ENCODE assay signal across 12 cellular contexts in the genomic region with DNA sequence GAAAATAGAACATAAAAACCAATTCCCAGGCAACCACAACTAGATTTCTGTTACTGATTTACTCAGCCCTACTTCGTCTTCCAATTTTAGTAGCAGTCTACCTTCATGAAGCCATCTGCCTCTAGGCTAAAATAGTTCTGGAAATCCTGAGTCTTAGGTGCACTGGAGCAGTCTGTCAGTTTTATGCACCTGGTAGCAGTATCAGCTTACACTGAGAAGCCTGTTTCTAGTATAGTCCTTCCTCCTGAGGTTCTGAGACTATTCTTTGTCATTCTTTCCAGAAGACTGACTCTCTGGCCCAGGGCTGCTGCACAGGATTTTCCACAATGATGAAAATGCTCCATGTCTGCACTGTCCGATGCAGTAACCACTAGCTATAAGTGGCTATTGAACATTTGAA. TPM values are rescaled to one million over a fixed set of nuclear protein-coding genes. Genes with fewer than 3 reads are reported as not detected.
DNase-seq lines count a peak whose midpoint lies in the region; ATAC-seq and TF ChIP-seq lines count a peak whose summit lies in the region.
"Had no signal": no experiment of that assay in that cellular context is flagged by ENCODE, and none has a peak within 500 bp of the region (broad histone marks: within the 10 kb centered on the region; RNA-seq: fewer than 3 reads in every experiment).

No MANE protein-coding gene starts in this region.

- H3K9me3 ChIP-seq in colonic mucosa, result no peaks in the 10 kb centered on the region

- DNase-seq in NCI-H69 (lab: John Stamatoyannopoulos, UW) (peak; percentile 36), pons (ENCODE audit: low spot score) (peak; percentile 26), colonic mucosa (no peak), NCI-H774 (lab: John Stamatoyannopoulos, UW) (no peak), activated gamma-delta T cell treated with Interleukin-2 at 50 U/mL for 16 hours (no peak)
- DNase-seq: naive B cell, NCI-H345, SHP77 had no signal

- H3K4me3 ChIP-seq in colonic mucosa, result no peak overlapping the region

- no peak overlapping the region for H3K9ac ChIP-seq in colonic mucosa (ENCODE audit: low read depth in 2 of 2, low read length in 2 of 2)

- no peaks in the 10 kb centered on the region for H3K27me3 ChIP-seq in colonic mucosa

- no peak for TF ChIP-seq CTCF in colonic mucosa (IDR thresholded peaks at IDR 0.05)

- peak; percentile 81 for ATAC-seq in GM19043 (IDR thresholded peaks at IDR 0.05; ENCODE audit: low read depth, unreplicated experiment)
- ATAC-seq in HG02642 (IDR thresholded peaks at IDR 0.05; ENCODE audit: poor library complexity, unreplicated experiment), result peak; percentile 85
- ATAC-seq: sciatic nerve had no signal

- no peaks in the 10 kb centered on the region for H3K4me1 ChIP-seq in colonic mucosa

- H3K27ac ChIP-seq in colonic mucosa, result no peak overlapping the region
- H3K27ac ChIP-seq: VCaP had no signal

- intact Hi-C loops in colonic mucosa (cut with DNase I), result no loop called here

- H3K36me3 ChIP-seq in colonic mucosa, result no peaks in the 10 kb centered on the region

RNA-seq across cellular contexts. Expression of a gene that starts 16.9 kb away (rescaled TPM):
- 10 to 100 TPM; 30.6 to 49.6 TPM for total RNA-seq in colonic mucosa

Comparison
In these comparisons a context has a peak if more than half of its experiments do, and no peak if none do; other contexts are left out.
1. DNase-seq: peak in NCI-H69 (single experiment) and pons (single experiment); none in colonic mucosa (single experiment), NCI-H774 (single experiment) and activated gamma-delta T cell treated with Interleukin-2 at 50 U/mL for 16 hours (single experiment).